Comparison of ENCODE assay signal across 8 cellular contexts in genomic region chr19:55082023-55082851, GRCh38. TPM values are rescaled to one million over a fixed set of nuclear protein-coding genes. Genes with fewer than 3 reads are reported as not detected.
DNase-seq lines count a peak whose midpoint lies in the region; ATAC-seq, FAIRE-seq and TF ChIP-seq lines count a peak whose summit lies in the region.

No MANE protein-coding gene starts in this region.

- H3K27me3 ChIP-seq in fibroblast of lung (ENCODE audit: control insufficient read depth, insufficient read depth, low read length): peaks cover 31% of the 10 kb centered on the region

- no peak overlapping the region for H2AFZ ChIP-seq in fibroblast of lung (ENCODE audit: low read length)

- TF ChIP-seq CTCF in A549 (IDR thresholded peaks at IDR 0.05) (no peak), fibroblast of lung (conservative IDR thresholded peaks at IDR 0.05 in 1 of 2, IDR thresholded peaks at IDR 0.05 in 1 of 2; ENCODE audit: low read depth in 1 of 2, low read length in 2 of 2) (no peak)

- H3K4me1 ChIP-seq in A549 (no peaks in the 10 kb centered on the region), fibroblast of lung (ENCODE audit: control insufficient read depth, extremely low read depth, insufficient read depth, low read length) (no peaks in the 10 kb centered on the region)

- no peak overlapping the region for H3K27ac ChIP-seq in A549
- H3K27ac ChIP-seq in fibroblast of lung (ENCODE audit: insufficient read depth, low read length): no peak overlapping the region

- peak; percentile 58 to 62 for DNase-seq in A549 (ENCODE audit: low read depth in 1 of 2, low spot score in 1 of 2)
- DNase-seq in HT-29 (ENCODE audit: low spot score): peak; percentile 58
- peak; percentile 44 for DNase-seq in activated CD4-positive, alpha-beta T cell treated with anti-CD3 and anti-CD28 coated beads, Interleukin-2, amount 50 U/mL, for 1 hour
- DNase-seq in fibroblast of lung (ENCODE audit: low read depth in 2 of 2): peak; percentile 34
- peak; percentile 26 to 47 (median 32) for DNase-seq in stimulated activated CD4-positive, alpha-beta T cell treated with anti-CD3 and anti-CD28 coated beads, Interleukin-12 subunit alpha, Interleukin-12 subunit beta, amount 100 ng/mL, for 48 hours (ENCODE audit: low read depth in 2 of 3, low spot score in 1 of 3)
- DNase-seq in hippocampal formation (lab: John Stamatoyannopoulos, UW): no peak
- no peak for DNase-seq in medulla oblongata (ENCODE audit: extremely low spot score)

- POLR2A ChIA-PET in A549 (lab: Yijun Ruan, JAX): no interaction called here

- CTCF ChIA-PET in A549 (lab: Yijun Ruan, JAX): interaction anchor here (0.5 to 1.1 kb wide), 3 partner anchors 10 to 337 kb away, joined by 3 to 4 read pairs (median 4); no protein-coding TSS in a partner anchor

- no peak overlapping the region for H3K4me3 ChIP-seq in A549
- no peak overlapping the region for H3K4me3 ChIP-seq in fibroblast of lung (replicated peaks in 1 of 4; ENCODE audit: control extremely low read depth in 1 of 4, insufficient read depth in 1 of 4, low read depth in 3 of 4, low read length in 4 of 4)

- H3K36me3 ChIP-seq in fibroblast of lung (ENCODE audit: control insufficient read depth, insufficient read depth, low read length): no peaks in the 10 kb centered on the region

- WGBS in A549 (ENCODE audit: missing lambda C conversion rate): 87% methylated on average over 60 of the region's 64 CpGs

- no peak overlapping the region for H3K4me2 ChIP-seq in A549
- no peak overlapping the region for H3K4me2 ChIP-seq in fibroblast of lung (ENCODE audit: extremely low read depth, insufficient read depth, low read length)

- H3K79me2 ChIP-seq in fibroblast of lung (ENCODE audit: control insufficient read depth, insufficient read depth, low read length): no peaks in the 10 kb centered on the region

- peaks cover 2% of the 10 kb centered on the region for H4K20me1 ChIP-seq in fibroblast of lung (ENCODE audit: control insufficient read depth, extremely low read depth, insufficient read depth, low read length)

- H3K9me3 ChIP-seq in A549 (no peaks in the 10 kb centered on the region), fibroblast of lung (ENCODE audit: control insufficient read depth, insufficient read depth, low read depth, low read length) (no peaks in the 10 kb centered on the region)

- TF ChIP-seq EP300 in A549 (IDR thresholded peaks at IDR 0.05): no peak

- TF ChIP-seq POLR2A in A549 (IDR thresholded peaks at IDR 0.05; ENCODE audit: low read length): no peak

- no peak for TF ChIP-seq RAD21 in A549 (conservative IDR thresholded peaks at IDR 0.05 in 1 of 2, IDR thresholded peaks at IDR 0.05 in 1 of 2)

- FAIRE-seq in A549 (lab: Jason Lieb, UNC): no peak

- no peak overlapping the region for H3K9ac ChIP-seq in fibroblast of lung (ENCODE audit: insufficient read depth, low read length)

- ATAC-seq in A549 (no peak), GM21381 (IDR thresholded peaks at IDR 0.05; ENCODE audit: unreplicated experiment) (no peak)

TF ChIP-seq in A549, 52 proteins besides CTCF, POLR2A, EP300 and RAD21 (continues in another document):
- TF ChIP-seq, protein P1, sequence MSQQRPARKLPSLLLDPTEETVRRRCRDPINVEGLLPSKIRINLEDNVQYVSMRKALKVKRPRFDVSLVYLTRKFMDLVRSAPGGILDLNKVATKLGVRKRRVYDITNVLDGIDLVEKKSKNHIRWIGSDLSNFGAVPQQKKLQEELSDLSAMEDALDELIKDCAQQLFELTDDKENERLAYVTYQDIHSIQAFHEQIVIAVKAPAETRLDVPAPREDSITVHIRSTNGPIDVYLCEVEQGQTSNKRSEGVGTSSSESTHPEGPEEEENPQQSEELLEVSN (IDR thresholded peaks at IDR 0.05; ENCODE audit: borderline replicate concordance, low read depth): no peak
- TF ChIP-seq, protein P2, sequence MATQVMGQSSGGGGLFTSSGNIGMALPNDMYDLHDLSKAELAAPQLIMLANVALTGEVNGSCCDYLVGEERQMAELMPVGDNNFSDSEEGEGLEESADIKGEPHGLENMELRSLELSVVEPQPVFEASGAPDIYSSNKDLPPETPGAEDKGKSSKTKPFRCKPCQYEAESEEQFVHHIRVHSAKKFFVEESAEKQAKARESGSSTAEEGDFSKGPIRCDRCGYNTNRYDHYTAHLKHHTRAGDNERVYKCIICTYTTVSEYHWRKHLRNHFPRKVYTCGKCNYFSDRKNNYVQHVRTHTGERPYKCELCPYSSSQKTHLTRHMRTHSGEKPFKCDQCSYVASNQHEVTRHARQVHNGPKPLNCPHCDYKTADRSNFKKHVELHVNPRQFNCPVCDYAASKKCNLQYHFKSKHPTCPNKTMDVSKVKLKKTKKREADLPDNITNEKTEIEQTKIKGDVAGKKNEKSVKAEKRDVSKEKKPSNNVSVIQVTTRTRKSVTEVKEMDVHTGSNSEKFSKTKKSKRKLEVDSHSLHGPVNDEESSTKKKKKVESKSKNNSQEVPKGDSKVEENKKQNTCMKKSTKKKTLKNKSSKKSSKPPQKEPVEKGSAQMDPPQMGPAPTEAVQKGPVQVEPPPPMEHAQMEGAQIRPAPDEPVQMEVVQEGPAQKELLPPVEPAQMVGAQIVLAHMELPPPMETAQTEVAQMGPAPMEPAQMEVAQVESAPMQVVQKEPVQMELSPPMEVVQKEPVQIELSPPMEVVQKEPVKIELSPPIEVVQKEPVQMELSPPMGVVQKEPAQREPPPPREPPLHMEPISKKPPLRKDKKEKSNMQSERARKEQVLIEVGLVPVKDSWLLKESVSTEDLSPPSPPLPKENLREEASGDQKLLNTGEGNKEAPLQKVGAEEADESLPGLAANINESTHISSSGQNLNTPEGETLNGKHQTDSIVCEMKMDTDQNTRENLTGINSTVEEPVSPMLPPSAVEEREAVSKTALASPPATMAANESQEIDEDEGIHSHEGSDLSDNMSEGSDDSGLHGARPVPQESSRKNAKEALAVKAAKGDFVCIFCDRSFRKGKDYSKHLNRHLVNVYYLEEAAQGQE (IDR thresholded peaks at IDR 0.05): no peak
- TF ChIP-seq ELK1 (IDR thresholded peaks at IDR 0.05; ENCODE audit: low read depth, low read length) (no peak), HOXB5 (CRISPR knock-in tag; IDR thresholded peaks at IDR 0.05) (no peak), EHMT2 (IDR thresholded peaks at IDR 0.05; ENCODE audit: low read depth) (no peak), CEBPB (IDR thresholded peaks at IDR 0.05) (no peak), JUN (IDR thresholded peaks at IDR 0.05) (no peak)

RNA-seq across cellular contexts. Expression of gene EPS8L1, which starts 6.6 kb away (rescaled TPM):
- polyA plus RNA-seq in A549 (2011; rRNA removed) (3.8 and 5.3 TPM in 2 replicates), A549 (2017; fragmentation: RNase III; extraction: RNeasy Plus Mini Kit Qiagen cat#74134 plus additional on column Dnase treatment) (3.5 to 3.8 TPM (median 3.7 TPM) in 3 replicates), fibroblast of lung (1.9 and 2.2 TPM in 2 replicates)
- polyA plus RNA-seq in A549 (2012; cell fraction: cytosol; rRNA removed): 4.5 and 6.0 TPM in 2 replicates
- 12.4 and 13.7 TPM in 2 replicates for polyA plus RNA-seq in A549 (2012; cell fraction: nucleus; rRNA removed)
- polyA minus RNA-seq in A549 (2011; rRNA and poly(A)+ RNA removed): 2.4 and 3.8 TPM in 2 replicates
- 543 and 612 TPM in 2 replicates for total RNA-seq in HT-29 (2014; rRNA removed; shearing (Covaris generic))
- total RNA-seq in fibroblast of lung: 0.17 and 0.51 TPM in 2 replicates
- polyA plus RNA-seq in fibroblast of lung (2012): 3.4 and 3.9 TPM in 2 replicates
- polyA minus RNA-seq in fibroblast of lung (ENCODE audit: low replicate concordance): 0.79 and 1.3 TPM in 2 replicates

RNA-seq across cellular contexts. Expression of gene RDH13, which starts 19.3 kb away (rescaled TPM):
- polyA plus RNA-seq in A549 (2011; rRNA removed) (10.6 and 10.7 TPM in 2 replicates), A549 (2017; fragmentation: RNase III; extraction: RNeasy Plus Mini Kit Qiagen cat#74134 plus additional on column Dnase treatment) (11.3 to 13.0 TPM (median 12.8 TPM) in 3 replicates), fibroblast of lung (2.7 and 5.6 TPM in 2 replicates)
- 14.8 and 17.3 TPM in 2 replicates for polyA plus RNA-seq in A549 (2012; cell fraction: cytosol; rRNA removed)
- polyA plus RNA-seq in A549 (2012; cell fraction: nucleus; rRNA removed): 30.0 and 32.8 TPM in 2 replicates
- 22.1 and 29.9 TPM in 2 replicates for polyA minus RNA-seq in A549 (2011; rRNA and poly(A)+ RNA removed)
- total RNA-seq in HT-29 (2014; rRNA removed; shearing (Covaris generic)): 107 and 119 TPM in 2 replicates
- 6.9 and 8.5 TPM in 2 replicates for total RNA-seq in fibroblast of lung
- 3.4 and 6.2 TPM in 2 replicates for polyA plus RNA-seq in fibroblast of lung (2012)
- polyA minus RNA-seq in fibroblast of lung (ENCODE audit: low replicate concordance): 12.2 and 12.3 TPM in 2 replicates

RNA-seq across cellular contexts. Expression of gene PPP1R12C, which starts 35.2 kb away (rescaled TPM):
- polyA plus RNA-seq in A549 (2011; rRNA removed) (18.0 and 22.0 TPM in 2 replicates), A549 (2017; fragmentation: RNase III; extraction: RNeasy Plus Mini Kit Qiagen cat#74134 plus additional on column Dnase treatment) (62.1 to 70.3 TPM (median 70.2 TPM) in 3 replicates), fibroblast of lung (26.0 and 27.6 TPM in 2 replicates)
- polyA plus RNA-seq in A549 (2012; cell fraction: cytosol; rRNA removed): 64.3 and 73.9 TPM in 2 replicates
- polyA plus RNA-seq in A549 (2012; cell fraction: nucleus; rRNA removed): 423 and 463 TPM in 2 replicates
- 19.0 and 20.4 TPM in 2 replicates for polyA minus RNA-seq in A549 (2011; rRNA and poly(A)+ RNA removed)
- 227 and 261 TPM in 2 replicates for total RNA-seq in HT-29 (2014; rRNA removed; shearing (Covaris generic))
- 25.2 and 32.9 TPM in 2 replicates for total RNA-seq in fibroblast of lung
- polyA plus RNA-seq in fibroblast of lung (2012): 58.8 and 65.4 TPM in 2 replicates
- 27.4 and 31.8 TPM in 2 replicates for polyA minus RNA-seq in fibroblast of lung (ENCODE audit: low replicate concordance)

RNA-seq across cellular contexts. Expression of gene GP6, which starts 44.2 kb away (rescaled TPM):
- polyA plus RNA-seq in A549 (2011; rRNA removed): 0.08 and 0.17 TPM in 2 replicates
- 0.07 and 0.25 TPM in 2 replicates for polyA plus RNA-seq in A549 (2012; cell fraction: cytosol; rRNA removed)
- 0.54 and 0.87 TPM in 2 replicates for polyA plus RNA-seq in A549 (2012; cell fraction: nucleus; rRNA removed)
- 0.08 to 0.12 TPM in 2 of 3 replicates, not detected in the other for polyA plus RNA-seq in A549 (2017; fragmentation: RNase III; extraction: RNeasy Plus Mini Kit Qiagen cat#74134 plus additional on column Dnase treatment)
- polyA minus RNA-seq in A549 (2011; rRNA and poly(A)+ RNA removed): 0.24 TPM in 1 of 2 replicates, not detected in the other
- 0.05 TPM in 1 of 2 replicates, not detected in the other for total RNA-seq in HT-29 (2014; rRNA removed; shearing (Covaris generic))
- total RNA-seq in fibroblast of lung: not detected in 2 replicates
- 0.03 TPM in 1 of 2 replicates, not detected in the other for polyA plus RNA-seq in fibroblast of lung
- not detected in 2 replicates for polyA plus RNA-seq in fibroblast of lung (2012)
- polyA minus RNA-seq in fibroblast of lung (ENCODE audit: low replicate concordance): not detected in 2 replicates

Comparison
In these comparisons a context has a peak if more than half of its experiments do, and no peak if none do; other contexts are left out.
1. DNase-seq: peak in A549 (2 of 2), HT-29 (single experiment), activated CD4-positive, alpha-beta T cell treated with anti-CD3 and anti-CD28 coated beads, Interleukin-2, amount 50 U/mL, for 1 hour (single experiment), fibroblast of lung (2 of 2) and stimulated activated CD4-positive, alpha-beta T cell treated with anti-CD3 and anti-CD28 coated beads, Interleukin-12 subunit alpha, Interleukin-12 subunit beta, amount 100 ng/mL, for 48 hours (3 of 3); none in hippocampal formation (0 of 2) and medulla oblongata (single experiment).
2. RNA of gene EPS8L1, which starts 6.6 kb away (total RNA-seq): 543 to 612 TPM in HT-29; 0.17 to 0.51 TPM in fibroblast of lung; every median in the first group is over 100 times any median in the second.
3. RNA of gene RDH13, which starts 19.3 kb away (total RNA-seq): 107 to 119 TPM in HT-29; 6.9 to 8.5 TPM in fibroblast of lung; every median in the first group is over 10 times any median in the second.